In the genomic region with DNA sequence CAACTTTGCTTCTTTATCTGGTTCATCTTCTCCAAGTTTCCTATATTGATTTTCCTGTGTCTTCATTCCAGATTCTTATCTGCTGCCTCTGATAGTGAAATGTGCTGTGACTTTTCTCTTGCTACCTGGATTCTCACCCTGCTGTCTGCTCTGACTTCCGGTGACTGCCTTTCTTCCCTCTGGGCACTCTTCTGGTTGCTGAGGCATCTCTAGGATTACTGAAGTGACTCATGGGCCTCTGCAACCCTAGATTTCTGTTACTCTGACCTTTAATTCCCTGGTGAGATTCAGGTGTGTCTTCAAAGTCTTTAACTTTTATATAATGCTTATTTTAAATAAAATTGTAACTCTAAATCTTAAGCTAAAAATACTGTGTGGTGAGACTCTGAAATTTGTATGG, we compare ENCODE assay signal across 24 cellular contexts. TPM values are rescaled to one million over a fixed set of nuclear protein-coding genes. Genes with fewer than 3 reads are reported as not detected.
A peak's percentile ranks its signal among the peaks of the same experiment; 100 is the strongest.
DNase-seq lines count a peak whose midpoint lies in the region; ATAC-seq, FAIRE-seq and TF ChIP-seq lines count a peak whose summit lies in the region.
"Had no signal": no experiment of that assay in that cellular context is flagged by ENCODE, and none has a peak within 500 bp of the region (broad histone marks: within the 10 kb centered on the region; RNA-seq: fewer than 3 reads in every experiment).

No MANE protein-coding gene starts in this region.

- no peak for TF ChIP-seq EP300 in SK-N-SH (IDR thresholded peaks at IDR 0.05; ENCODE audit: borderline replicate concordance in 1 of 2, low read depth in 1 of 2, low read length in 1 of 2)

- no peaks in the 10 kb centered on the region for H3K36me3 ChIP-seq in SK-N-SH (replicated peaks in 1 of 2; ENCODE audit: control insufficient read depth in 1 of 2, insufficient read depth in 2 of 2, low read length in 1 of 2)

- no peaks in the 10 kb centered on the region for H3K27me3 ChIP-seq in SK-N-SH (ENCODE audit: insufficient read depth)

- no peaks in the 10 kb centered on the region for H3K9me3 ChIP-seq in SK-N-SH

- no peak overlapping the region for H3K4me2 ChIP-seq in SK-N-SH

- no peak overlapping the region for H3K4me3 ChIP-seq in SK-N-SH (ENCODE audit: low read depth in 2 of 2, low read length in 1 of 2)

- WGBS in SK-N-SH (ENCODE audit: low lambda C conversion rate): 56% methylated on average over 1 of the region's 1 CpG

- peaks cover 56% of the 10 kb centered on the region for H3K4me1 Mint-ChIP-seq in chondrocyte (ENCODE audit: low read depth)
- H3K4me1 Mint-ChIP-seq: activated CD4-positive, alpha-beta T cell treated with anti-CD3 and anti-CD28 coated beads, Interleukin-2, amount 10 ng/mL, durations not matched to agents 24 days and 14 days; IgD-negative memory B cell had no signal

- no peak for FAIRE-seq in urothelium cell line (lab: Jason Lieb, UNC)
- FAIRE-seq: H1 had no signal

- no peaks in the 10 kb centered on the region for H3K79me2 ChIP-seq in SK-N-SH (ENCODE audit: insufficient read depth)

- H3K4me3 Mint-ChIP-seq in chondrocyte (ENCODE audit: unreplicated experiment): no peak overlapping the region
- H3K4me3 Mint-ChIP-seq: activated CD4-positive, alpha-beta T cell treated with anti-CD3 and anti-CD28 coated beads, Interleukin-2, amount 10 ng/mL, durations not matched to agents 24 days and 14 days; IgD-negative memory B cell; nephron had no signal

- CTCF ChIA-PET in SK-N-SH (lab: Yijun Ruan, JAX) (interaction anchor here (2.1 kb wide), 1 partner anchor 22 kb away, joined by 9 read pairs; no protein-coding TSS in a partner anchor), RWPE1 (lab: Yijun Ruan, JAX) (no interaction called here)

- H3K27ac ChIP-seq in SK-N-SH (ENCODE audit: low read depth in 2 of 2, low read length in 1 of 2): peak overlapping the region in 1 of 2 experiments; percentile 4; a peak in 1 of 4 replicates
- no peak overlapping the region for H3K27ac ChIP-seq in RWPE1
- H3K27ac ChIP-seq: 22Rv1 had no signal

- TF ChIP-seq CTCF in SK-N-SH (IDR thresholded peaks at IDR 0.05): no peak
- TF ChIP-seq CTCF in RWPE1 (conservative IDR thresholded peaks at IDR 0.05; ENCODE audit: low read depth): no peak
- TF ChIP-seq CTCF in chondrocyte (IDR thresholded peaks at IDR 0.05): no peak

- ATAC-seq in SK-N-SH treated with all-trans-retinoic acid at 6 μM for 48 hours (no peak), HG02798 (IDR thresholded peaks at IDR 0.05; ENCODE audit: poor library complexity, unreplicated experiment) (no peak), HG03175 (IDR thresholded peaks at IDR 0.05; ENCODE audit: unreplicated experiment) (no peak)

- peaks cover 0 to 19% of the 10 kb centered on the region in 2 experiments; a peak in 1 of 4 replicates for H3K4me1 ChIP-seq in SK-N-SH (ENCODE audit: control insufficient read depth in 1 of 2, insufficient read depth in 2 of 2, low read depth in 1 of 2, low read length in 1 of 2)

- peaks cover 8% of the 10 kb centered on the region for H3K9me3 Mint-ChIP-seq in chondrocyte (ENCODE audit: low read depth)
- H3K9me3 Mint-ChIP-seq: activated CD4-positive, alpha-beta T cell treated with anti-CD3 and anti-CD28 coated beads, Interleukin-2, amount 10 ng/mL, durations not matched to agents 24 days and 14 days; nephron had no signal

- 0 out of 2 replicates have a peak overlapping the region, but pooled peaks have one; percentile 22 for H2AFZ ChIP-seq in SK-N-SH (ENCODE audit: low read depth)

- DNase-seq in SK-N-SH (no peak), RWPE1 (ENCODE audit: low spot score) (peak; percentile 84), glomerular visceral epithelial cell (ENCODE audit: extremely low spot score) (peak; percentile 51), urothelium cell line (ENCODE audit: low spot score) (peak; percentile 56), chondrocyte (ENCODE audit: low spot score) (no peak)
- DNase-seq: activated CD4-positive, alpha-beta T cell treated with anti-CD3 and anti-CD28 coated beads, Interleukin-2, amount 10 ng/mL, durations not matched to agents 24 days and 14 days; activated CD8-positive, alpha-beta memory T cell treated with anti-CD3 and anti-CD28 coated beads, Interleukin-2, amount 50 U/mL, for 4 hours; activated effector memory CD4-positive, alpha-beta T cell treated with anti-CD3 and anti-CD28 coated beads, Interleukin-2, amount 50 U/mL, for 16 hours; amygdala; C1 segment of cervical spinal cord; DMS153; effector CD4-positive, alpha-beta T cell; kidney; NCI-H1048; NCI-H2081; NCI-H510A treated with DMSO at 0.1 percent for 48 hours had no signal

- H4K20me1 ChIP-seq in SK-N-SH (ENCODE audit: insufficient read depth): no peaks in the 10 kb centered on the region

- H3K36me3 Mint-ChIP-seq in chondrocyte (ENCODE audit: low read depth): no peaks in the 10 kb centered on the region
- H3K36me3 Mint-ChIP-seq: IgD-negative memory B cell had no signal

- no peak overlapping the region for H3K9ac ChIP-seq in SK-N-SH

- TF ChIP-seq RAD21 in SK-N-SH (IDR thresholded peaks at IDR 0.05; ENCODE audit: low read length): no peak

- H3K9me2 ChIP-seq in SK-N-SH: no peaks in the 10 kb centered on the region

- H3K27me3 Mint-ChIP-seq in chondrocyte (ENCODE audit: low read depth): no peaks in the 10 kb centered on the region
- H3K27me3 Mint-ChIP-seq: IgD-negative memory B cell, progenitor cell of endocrine pancreas had no signal

- no peak overlapping the region for H3K27ac Mint-ChIP-seq in chondrocyte (ENCODE audit: unreplicated experiment)
- H3K27ac Mint-ChIP-seq: activated CD4-positive, alpha-beta T cell treated with anti-CD3 and anti-CD28 coated beads, Interleukin-2, amount 10 ng/mL, durations not matched to agents 24 days and 14 days; IgD-negative memory B cell; nephron; progenitor cell of endocrine pancreas had no signal

- POLR2A ChIA-PET in SK-N-SH (lab: Yijun Ruan, JAX): no interaction called here
- POLR2A ChIA-PET in RWPE1 (lab: Yijun Ruan, JAX; ENCODE audit: low non-redundant PET): no interaction called here

- H3F3A ChIP-seq in SK-N-SH (replicated peaks; ENCODE audit: insufficient read depth): peaks cover 22% of the 10 kb centered on the region

TF ChIP-seq in SK-N-SH, 30 proteins besides CTCF, POLR2A, EP300 and RAD21 (continues in another document):
- TF ChIP-seq RCOR1 (IDR thresholded peaks at IDR 0.05; ENCODE audit: low read length): no peak
- TF ChIP-seq JUND (IDR thresholded peaks at IDR 0.05): peak; percentile 40; the same call in 1 of the 2 replicates
- TF ChIP-seq FOXJ3 (CRISPR knock-in tag; IDR thresholded peaks at IDR 0.05): no peak
- TF ChIP-seq GABPA (IDR thresholded peaks at IDR 0.05; ENCODE audit: low read depth): no peak
- TF ChIP-seq GATA2 (CRISPR knock-in tag; IDR thresholded peaks at IDR 0.05): no peak

TF ChIP-seq in SK-N-SH treated with all-trans-retinoic acid at 6 μM for 48 hours, 23 proteins besides CTCF, POLR2A, EP300 and RAD21:
- TF ChIP-seq RARB (CRISPR knock-in tag; IDR thresholded peaks at IDR 0.05) (no peak), ZFP3 (CRISPR knock-in tag; IDR thresholded peaks at IDR 0.05) (no peak), TCF4 (CRISPR knock-in tag; IDR thresholded peaks at IDR 0.05; ENCODE audit: borderline replicate concordance) (no peak), ZFP30 (CRISPR knock-in tag; IDR thresholded peaks at IDR 0.05) (no peak), ESRRG (CRISPR knock-in tag; IDR thresholded peaks at IDR 0.05) (no peak)

RNA-seq across cellular contexts. Expression of a gene that starts 46.9 kb away (rescaled TPM):
- 0.02 TPM in 1 of 2 replicates, not detected in the other for polyA plus RNA-seq in SK-N-SH (2012; rRNA removed)
- 0.04 TPM in 2 replicates for polyA plus RNA-seq in SK-N-SH (2012; cell fraction: cytosol; rRNA removed)
- polyA plus RNA-seq in SK-N-SH (2012; cell fraction: nucleus; rRNA removed): not detected in 2 replicates
- total RNA-seq in chondrocyte: 0.10 to 0.15 TPM (median 0.10 TPM) in 3 replicates
- total RNA-seq: activated CD4-positive, alpha-beta T cell treated with anti-CD3 and anti-CD28 coated beads, Interleukin-2, amount 10 ng/mL, durations not matched to agents 24 days and 14 days had no signal
- polyA plus RNA-seq: IgD-negative memory B cell had no signal

Comparison
In these comparisons a context has a peak if more than half of its experiments do, and no peak if none do; other contexts are left out.
1. DNase-seq: peak in RWPE1 (single experiment), glomerular visceral epithelial cell (single experiment) and urothelium cell line (single experiment); none in SK-N-SH (single experiment) and chondrocyte (single experiment).